Comparison of ENCODE assay signal across 8 cellular contexts in genomic region chr16:30786115-30786935, GRCh38. TPM values are rescaled to one million over a fixed set of nuclear protein-coding genes. Genes with fewer than 3 reads are reported as not detected.
DNase-seq lines count a peak whose midpoint lies in the region; ATAC-seq and TF ChIP-seq lines count a peak whose summit lies in the region.

No MANE protein-coding gene starts in this region.

- no peak for TF ChIP-seq CTCF in right atrium auricular region (IDR thresholded peaks at IDR 0.05)

- no peaks in the 10 kb centered on the region for H3K9me3 Mint-ChIP-seq in activated naive CD8-positive, alpha-beta T cell treated with anti-CD3 and anti-CD28 coated beads, Interleukin-2, amount 10 ng/mL, durations not matched to agents 7 days and 5 days

- no peak overlapping the region for H3K9ac ChIP-seq in rectal smooth muscle tissue (ENCODE audit: low read length)

- POLR2A ChIA-PET in activated naive CD8-positive, alpha-beta T cell treated with anti-CD3 and anti-CD28 coated beads, Interleukin-2, amount 10 ng/mL, durations not matched to agents 7 days and 5 days (lab: Charles Lee) = no interaction called here

- H3K36me3 Mint-ChIP-seq in activated naive CD8-positive, alpha-beta T cell treated with anti-CD3 and anti-CD28 coated beads, Interleukin-2, amount 10 ng/mL, durations not matched to agents 7 days and 5 days = no peaks in the 10 kb centered on the region

- H3K9me3 ChIP-seq in right atrium auricular region = no peaks in the 10 kb centered on the region

- peak; percentile 62 for ATAC-seq in activated naive CD8-positive, alpha-beta T cell treated with anti-CD3 and anti-CD28 coated beads, Interleukin-2, amount 10 ng/mL, durations not matched to agents 7 days and 5 days (ENCODE audit: low read depth)
- ATAC-seq in HG03571 (IDR thresholded peaks at IDR 0.05; ENCODE audit: unreplicated experiment) (no peak), GM21367 (IDR thresholded peaks at IDR 0.05; ENCODE audit: unreplicated experiment) (no peak)

- TF ChIP-seq EP300 in Ishikawa (IDR thresholded peaks at IDR 0.05; ENCODE audit: borderline replicate concordance) = no peak

- H3K4me1 Mint-ChIP-seq in activated naive CD8-positive, alpha-beta T cell treated with anti-CD3 and anti-CD28 coated beads, Interleukin-2, amount 10 ng/mL, durations not matched to agents 7 days and 5 days = peaks cover 8% of the 10 kb centered on the region

- H3K4me1 ChIP-seq in right atrium auricular region = peaks cover 0 to 25% of the 10 kb centered on the region in 2 donors
- peaks cover 7% of the 10 kb centered on the region for H3K4me1 ChIP-seq in rectal smooth muscle tissue (ENCODE audit: control insufficient read depth, insufficient read depth, low read length)

- peaks cover 17% of the 10 kb centered on the region for H3K27me3 Mint-ChIP-seq in activated naive CD8-positive, alpha-beta T cell treated with anti-CD3 and anti-CD28 coated beads, Interleukin-2, amount 10 ng/mL, durations not matched to agents 7 days and 5 days

- DNase-seq in D341Med (ENCODE audit: low spot score) = peak; percentile 84
- DNase-seq in activated naive CD8-positive, alpha-beta T cell treated with anti-CD3 and anti-CD28 coated beads, Interleukin-2, amount 10 ng/mL, durations not matched to agents 7 days and 5 days = no peak
- no peak for DNase-seq in right atrium auricular region (ENCODE audit: low spot score)
- DNase-seq in activated gamma-delta T cell (lab: John Stamatoyannopoulos, UW) = no peak

- H3K27me3 ChIP-seq in right atrium auricular region (no peaks in the 10 kb centered on the region), rectal smooth muscle tissue (ENCODE audit: control insufficient read depth, insufficient read depth, low read length) (no peaks in the 10 kb centered on the region)

- H3K36me3 ChIP-seq in right atrium auricular region (peaks cover 25% of the 10 kb centered on the region), rectal smooth muscle tissue (ENCODE audit: control insufficient read depth, insufficient read depth, low read length) (peaks cover 14% of the 10 kb centered on the region)

- TF ChIP-seq RAD21 in Ishikawa (IDR thresholded peaks at IDR 0.05; ENCODE audit: low read depth) = no peak

- no peak overlapping the region for H3K27ac Mint-ChIP-seq in activated naive CD8-positive, alpha-beta T cell treated with anti-CD3 and anti-CD28 coated beads, Interleukin-2, amount 10 ng/mL, durations not matched to agents 7 days and 5 days

- H3K4me3 ChIP-seq in right atrium auricular region (peak overlapping the region; percentile 93 to 96), rectal smooth muscle tissue (ENCODE audit: low read length) (peak overlapping the region; percentile 91)

- H3K27ac ChIP-seq in right atrium auricular region (peak overlapping the region; percentile 92 to 95), rectal smooth muscle tissue (ENCODE audit: low read depth, low read length) (peak overlapping the region; percentile 88)

- H3K4me3 Mint-ChIP-seq in activated naive CD8-positive, alpha-beta T cell treated with anti-CD3 and anti-CD28 coated beads, Interleukin-2, amount 10 ng/mL, durations not matched to agents 7 days and 5 days = peak overlapping the region; percentile 66

TF ChIP-seq in Ishikawa, 13 proteins besides CTCF, POLR2A, EP300 and RAD21:
- TF ChIP-seq MAX (IDR thresholded peaks at IDR 0.05) = peak; percentile 53
- TF ChIP-seq FOXM1 (IDR thresholded peaks at IDR 0.05; ENCODE audit: borderline replicate concordance, low read depth) = no peak
- TF ChIP-seq ZBTB7A (IDR thresholded peaks at IDR 0.05; ENCODE audit: low read depth) = peak; percentile 44; the same call in 1 of the 2 replicates

RNA-seq across cellular contexts. Expression of gene ZNF629, which starts 0.7 kb away (rescaled TPM):
- 1 to 10 TPM; 5.2 to 6.0 TPM for total RNA-seq in activated naive CD8-positive, alpha-beta T cell treated with anti-CD3 and anti-CD28 coated beads, Interleukin-2, amount 10 ng/mL, durations not matched to agents 7 days and 5 days
- total RNA-seq in right atrium auricular region = 10 to 100 TPM; 21.2 to 22.9 TPM

RNA-seq across cellular contexts. Expression of gene RNF40, which starts 24.2 kb away (rescaled TPM):
- total RNA-seq in activated naive CD8-positive, alpha-beta T cell treated with anti-CD3 and anti-CD28 coated beads, Interleukin-2, amount 10 ng/mL, durations not matched to agents 7 days and 5 days = 100 to 1,000 TPM in 1 of 2 experiments, 10 to 100 TPM in 1; 94.7 to 105 TPM
- 10 to 100 TPM; 48.5 to 59.5 TPM for total RNA-seq in right atrium auricular region

RNA-seq across cellular contexts. Expression of gene CFAP119, which starts 24.5 kb away (rescaled TPM):
- 1 to 10 TPM; 4.4 TPM for total RNA-seq in activated naive CD8-positive, alpha-beta T cell treated with anti-CD3 and anti-CD28 coated beads, Interleukin-2, amount 10 ng/mL, durations not matched to agents 7 days and 5 days
- under 1 TPM; 0.37 to 0.83 TPM for total RNA-seq in right atrium auricular region

RNA-seq across cellular contexts. Expression of gene PHKG2, which starts 38.1 kb away (rescaled TPM):
- total RNA-seq in activated naive CD8-positive, alpha-beta T cell treated with anti-CD3 and anti-CD28 coated beads, Interleukin-2, amount 10 ng/mL, durations not matched to agents 7 days and 5 days = 10 to 100 TPM; 48.2 to 48.9 TPM
- 10 to 100 TPM; 16.0 to 22.1 TPM for total RNA-seq in right atrium auricular region
